Comparison of ENCODE assay signal across 8 cellular contexts in genomic region chr17:68205808-68206563, GRCh38. TPM values are rescaled to one million over a fixed set of nuclear protein-coding genes. Genes with fewer than 3 reads are reported as not detected.
DNase-seq lines count a peak whose midpoint lies in the region; ATAC-seq, FAIRE-seq and TF ChIP-seq lines count a peak whose summit lies in the region.
"Not testable (repeated sequence)": the region's sequence is repeated elsewhere in the genome, so short reads cannot be mapped to it uniquely, and the experiment has no call there.

No MANE protein-coding gene starts in this region.

- DNase-seq in GM10248 (ENCODE audit: extremely low spot score) (peak; percentile 50), H54 (ENCODE audit: insufficient read length, low spot score) (peak; percentile 55), RPMI7951 (ENCODE audit: low read depth) (peak; percentile 18)
- not testable (repeated sequence) for DNase-seq in activated naive CD8-positive, alpha-beta T cell treated with anti-CD3 and anti-CD28 coated beads, Interleukin-2, amount 10 ng/mL, durations not matched to agents 7 days and 5 days; natural killer cell; tibial artery

- peak overlapping the region; percentile 84 for H3K4me3 ChIP-seq in HUES48 (ENCODE audit: low read depth, low read length)
- peak overlapping the region; percentile 56 to 95 for H3K4me3 ChIP-seq in gastroesophageal sphincter
- H3K4me3 ChIP-seq in tibial artery: peak overlapping the region; percentile 63 to 67

- H3K9ac ChIP-seq in HUES48 (ENCODE audit: low read depth, low read length): peak overlapping the region; percentile 77

- not testable (repeated sequence) for TF ChIP-seq POLR2A in H54 (IDR thresholded peaks at IDR 0.05; ENCODE audit: low read depth, low read length); gastroesophageal sphincter (IDR thresholded peaks at IDR 0.05)

- TF ChIP-seq CTCF in GM10248 (IDR thresholded peaks at IDR 0.05; ENCODE audit: control extremely low read depth, extremely low read depth, low read depth, missing control alignments); gastroesophageal sphincter (IDR thresholded peaks at IDR 0.05); natural killer cell (IDR thresholded peaks at IDR 0.05); tibial artery (IDR thresholded peaks at IDR 0.05): not testable (repeated sequence)

- peaks cover 42% of the 10 kb centered on the region for H3K27me3 ChIP-seq in HUES48 (ENCODE audit: control insufficient read depth, insufficient read depth, low read length)
- H3K27me3 ChIP-seq in gastroesophageal sphincter, tibial artery: not testable (repeated sequence)

- peak overlapping the region; percentile 35 for H3K27ac ChIP-seq in HUES48 (ENCODE audit: low read depth, low read length)
- H3K27ac ChIP-seq in gastroesophageal sphincter: peak overlapping the region; percentile 21 to 94 (median 86)
- H3K27ac ChIP-seq in tibial artery: peak overlapping the region; percentile 59 to 60

- peaks cover 21% of the 10 kb centered on the region for H3K4me1 Mint-ChIP-seq in activated naive CD8-positive, alpha-beta T cell treated with anti-CD3 and anti-CD28 coated beads, Interleukin-2, amount 10 ng/mL, durations not matched to agents 7 days and 5 days
- peaks cover 32 to 38% of the 10 kb centered on the region in 2 donors for H3K4me1 Mint-ChIP-seq in natural killer cell

- peak overlapping the region; percentile 89 for H3K4me3 Mint-ChIP-seq in activated naive CD8-positive, alpha-beta T cell treated with anti-CD3 and anti-CD28 coated beads, Interleukin-2, amount 10 ng/mL, durations not matched to agents 7 days and 5 days
- peak overlapping the region; percentile 99 for H3K4me3 Mint-ChIP-seq in natural killer cell

- peak; percentile 23 for FAIRE-seq in H54 (lab: Jason Lieb, UNC)

- not testable (repeated sequence) for H3K9me3 ChIP-seq in HUES48 (ENCODE audit: control insufficient read depth, insufficient read depth, low read length); gastroesophageal sphincter; tibial artery

- not testable (repeated sequence) for H3K9me3 Mint-ChIP-seq in activated naive CD8-positive, alpha-beta T cell treated with anti-CD3 and anti-CD28 coated beads, Interleukin-2, amount 10 ng/mL, durations not matched to agents 7 days and 5 days; natural killer cell

- ATAC-seq in activated naive CD8-positive, alpha-beta T cell treated with anti-CD3 and anti-CD28 coated beads, Interleukin-2, amount 10 ng/mL, durations not matched to agents 7 days and 5 days (ENCODE audit: low read depth): peak; percentile 57
- peak; percentile 60 for ATAC-seq in gastroesophageal sphincter
- ATAC-seq in natural killer cell: peak; percentile 49 to 72 (median 53)

- CTCF ChIA-PET in GM10248 (lab: Yijun Ruan, JAX): interaction anchor here (0.7 to 4.6 kb wide), 14 partner anchors 12 to 377 kb away, joined by 3 to 22 read pairs (median 4); partner anchors contain the start of gene AMZ2

- intact Hi-C loops in natural killer cell (cut with micrococcal nuclease): loop anchor here (2.0 to 5.0 kb wide), 2 partner anchors 15 to 51 kb away; no protein-coding TSS in a partner anchor
- intact Hi-C loops in tibial artery (cut with DNase I; ENCODE audit: low total_unique reads): loop anchor here (5.0 kb wide), 1 partner anchor 41 kb away; the partner anchor contains the start of gene AMZ2

- peaks cover 17% of the 10 kb centered on the region for H3K36me3 Mint-ChIP-seq in activated naive CD8-positive, alpha-beta T cell treated with anti-CD3 and anti-CD28 coated beads, Interleukin-2, amount 10 ng/mL, durations not matched to agents 7 days and 5 days
- peaks cover 14% of the 10 kb centered on the region for H3K36me3 Mint-ChIP-seq in natural killer cell

- POLR2A ChIA-PET in GM10248 (lab: Yijun Ruan, JAX): interaction anchor here (0.8 kb wide), 1 partner anchor 11 kb away, joined by 13 read pairs; no protein-coding TSS in a partner anchor
- POLR2A ChIA-PET in activated naive CD8-positive, alpha-beta T cell treated with anti-CD3 and anti-CD28 coated beads, Interleukin-2, amount 10 ng/mL, durations not matched to agents 7 days and 5 days (lab: Charles Lee): interaction anchor here (0.8 to 2.9 kb wide), 20 partner anchors 23 to 306 kb away, joined by 3 to 47 read pairs (median 4); partner anchors contain the start of genes AMZ2, ARSG, KPNA2 and PRKAR1A

- H3K27me3 Mint-ChIP-seq in activated naive CD8-positive, alpha-beta T cell treated with anti-CD3 and anti-CD28 coated beads, Interleukin-2, amount 10 ng/mL, durations not matched to agents 7 days and 5 days: peaks cover 20% of the 10 kb centered on the region
- H3K27me3 Mint-ChIP-seq in natural killer cell (ENCODE audit: low read depth in 2 of 2): not testable (repeated sequence)

- TF ChIP-seq EP300 in gastroesophageal sphincter (IDR thresholded peaks at IDR 0.05): not testable (repeated sequence)

- not testable (repeated sequence) for H3K4me1 ChIP-seq in HUES48 (ENCODE audit: control insufficient read depth, insufficient read depth, low read length)
- H3K4me1 ChIP-seq in gastroesophageal sphincter (peaks cover 0 to 32% (median 1%) of the 10 kb centered on the region in 3 donors), tibial artery (peaks cover 0 to 16% (median 8%) of the 10 kb centered on the region in 4 donors)

- WGBS in gastroesophageal sphincter (ENCODE audit: low coverage in 1 of 2), 2 donors: 0% methylated on average over 5 to 10 of the region's 49 CpGs

- H3K36me3 ChIP-seq in HUES48 (ENCODE audit: control insufficient read depth, insufficient read depth, low read length) (peaks cover 14% of the 10 kb centered on the region), gastroesophageal sphincter (peaks cover 0 to 21% of the 10 kb centered on the region in 2 donors)
- not testable (repeated sequence) for H3K36me3 ChIP-seq in tibial artery

- H3K27ac Mint-ChIP-seq in activated naive CD8-positive, alpha-beta T cell treated with anti-CD3 and anti-CD28 coated beads, Interleukin-2, amount 10 ng/mL, durations not matched to agents 7 days and 5 days: peak overlapping the region; percentile 91
- H3K27ac Mint-ChIP-seq in natural killer cell: peak overlapping the region; percentile 92 to 95

RNA-seq across cellular contexts. Expression of gene AMZ2, which starts 41.9 kb away (rescaled TPM):
- 75.6 and 92.5 TPM in 2 replicates for total RNA-seq in RPMI7951 (2014; rRNA removed; shearing (Covaris generic))
- total RNA-seq in activated naive CD8-positive, alpha-beta T cell treated with anti-CD3 and anti-CD28 coated beads, Interleukin-2, amount 10 ng/mL, durations not matched to agents 7 days and 5 days: 10 to 100 TPM; 84.2 to 84.5 TPM
- 10 to 100 TPM; 54.9 to 76.5 (median 59.6) TPM for total RNA-seq in gastroesophageal sphincter
- total RNA-seq in natural killer cell: 100 to 1,000 TPM in 2 of 3 donors, 10 to 100 TPM in 1; 87.0 to 131 (median 107) TPM

Comparison
In these comparisons a context has a peak if more than half of its experiments do, and no peak if none do; other contexts are left out.
1. H3K27ac ChIP-seq: peak in every context shown above with its lines; median percentile 86 in gastroesophageal sphincter; 60 in tibial artery; 35 in HUES48.